1 cellular context compared by ENCODE assay signal in genomic region chr10:110739811-110740271, GRCh38.
TF ChIP-seq lines count a peak whose summit lies in the region.

No MANE protein-coding gene starts in this region.

TF ChIP-seq in HepG2, 621 proteins besides CTCF, POLR2A, EP300 and RAD21 (continued from another document and continues in another):
- 0 out of 2 replicates have a peak, but pooled peaks have one; percentile 51 for TF ChIP-seq ZNF503 (CRISPR knock-in tag; IDR thresholded peaks at IDR 0.05)
- TF ChIP-seq ZNF225 (CRISPR knock-in tag; IDR thresholded peaks at IDR 0.05), result no peak
- TF ChIP-seq RARA (CRISPR knock-in tag; IDR thresholded peaks at IDR 0.05), result peak; percentile 99
- no peak for TF ChIP-seq KDM5A (IDR thresholded peaks at IDR 0.05; ENCODE audit: borderline replicate concordance, low read length)
- peak; percentile 44; the same call in 1 of the 2 replicates for TF ChIP-seq THAP9 (CRISPR knock-in tag; IDR thresholded peaks at IDR 0.05; ENCODE audit: borderline replicate concordance)
- TF ChIP-seq ZNF317 (CRISPR knock-in tag; IDR thresholded peaks at IDR 0.05), result no peak
- 0 out of 2 replicates have a peak, but pooled peaks have one; percentile 26 for TF ChIP-seq MLX (CRISPR knock-in tag; IDR thresholded peaks at IDR 0.05)
- no peak for TF ChIP-seq ZNF558 (CRISPR knock-in tag; IDR thresholded peaks at IDR 0.05; ENCODE audit: borderline replicate concordance)
- 0 out of 2 replicates have a peak, but pooled peaks have one; percentile 76 for TF ChIP-seq MEF2D (CRISPR knock-in tag; IDR thresholded peaks at IDR 0.05)
- TF ChIP-seq NR2F6 (IDR thresholded peaks at IDR 0.05), result peak; percentile 62
- peak; percentile 64; the same call in 1 of the 2 replicates for TF ChIP-seq NR2F6 (CRISPR knock-in tag; IDR thresholded peaks at IDR 0.05)
- TF ChIP-seq ZBTB37 (CRISPR knock-in tag; IDR thresholded peaks at IDR 0.05), result no peak
- no peak for TF ChIP-seq NCOA1 (CRISPR knock-in tag; IDR thresholded peaks at IDR 0.05)
- no peak for TF ChIP-seq ZBTB49 (CRISPR knock-in tag; IDR thresholded peaks at IDR 0.05; ENCODE audit: borderline replicate concordance)
- TF ChIP-seq NFE2 (CRISPR knock-in tag; IDR thresholded peaks at IDR 0.05), result no peak
- peak; percentile 65; the same call in 1 of the 2 replicates for TF ChIP-seq ERF (CRISPR knock-in tag; IDR thresholded peaks at IDR 0.05)
- peak; percentile 37; the same call in 1 of the 2 replicates for TF ChIP-seq HNF1B (CRISPR knock-in tag; IDR thresholded peaks at IDR 0.05)
- no peak for TF ChIP-seq SNAPC2 (CRISPR knock-in tag; IDR thresholded peaks at IDR 0.05)
- no peak for TF ChIP-seq ZNF670 (CRISPR knock-in tag; IDR thresholded peaks at IDR 0.05; ENCODE audit: borderline replicate concordance)
- TF ChIP-seq TCF7 (IDR thresholded peaks at IDR 0.05; ENCODE audit: low read depth), result 0 out of 2 replicates have a peak, but pooled peaks have one; percentile 55
- TF ChIP-seq BRD4 (CRISPR knock-in tag; IDR thresholded peaks at IDR 0.05), result no peak
- TF ChIP-seq ZNF280B (CRISPR knock-in tag; IDR thresholded peaks at IDR 0.05; ENCODE audit: borderline replicate concordance), result no peak
- TF ChIP-seq ZNF816 (CRISPR knock-in tag; IDR thresholded peaks at IDR 0.05; ENCODE audit: borderline replicate concordance), result no peak
- TF ChIP-seq ZNF264 (CRISPR knock-in tag; IDR thresholded peaks at IDR 0.05), result 0 out of 2 replicates have a peak, but pooled peaks have one; percentile 3
- no peak for TF ChIP-seq ZNF839 (CRISPR knock-in tag; IDR thresholded peaks at IDR 0.05; ENCODE audit: borderline replicate concordance)
- no peak for TF ChIP-seq HOXA7 (CRISPR knock-in tag; IDR thresholded peaks at IDR 0.05)
- TF ChIP-seq ZBTB43 (CRISPR knock-in tag; conservative IDR thresholded peaks at IDR 0.05), result no peak
- TF ChIP-seq ZMYM4 (CRISPR knock-in tag; IDR thresholded peaks at IDR 0.05), result peak; percentile 36; the same call in 1 of the 2 replicates
- TF ChIP-seq ZSCAN25 (CRISPR knock-in tag; IDR thresholded peaks at IDR 0.05), result 0 out of 2 replicates have a peak, but pooled peaks have one; percentile 23
- TF ChIP-seq GABPA (IDR thresholded peaks at IDR 0.05; ENCODE audit: low read depth, low read length), result no peak
- peak; percentile 41; the same call in 1 of the 2 replicates for TF ChIP-seq GABPA (CRISPR knock-in tag; IDR thresholded peaks at IDR 0.05; ENCODE audit: low read depth)
- TF ChIP-seq ZBTB2 (CRISPR knock-in tag; IDR thresholded peaks at IDR 0.05; ENCODE audit: low read depth), result no peak
- TF ChIP-seq RXRA (CRISPR knock-in tag; IDR thresholded peaks at IDR 0.05), result peak; percentile 98
- TF ChIP-seq FOXK1 (CRISPR knock-in tag; IDR thresholded peaks at IDR 0.05; ENCODE audit: borderline replicate concordance, low read depth), result peak; percentile 81
- TF ChIP-seq ZNF747 (CRISPR knock-in tag; IDR thresholded peaks at IDR 0.05; ENCODE audit: borderline replicate concordance), result no peak
- TF ChIP-seq NFYB (CRISPR knock-in tag; IDR thresholded peaks at IDR 0.05), result no peak
- 0 out of 2 replicates have a peak, but pooled peaks have one; percentile 50 for TF ChIP-seq ZNF280D (CRISPR knock-in tag; IDR thresholded peaks at IDR 0.05)
- TF ChIP-seq ZNF674 (CRISPR knock-in tag; IDR thresholded peaks at IDR 0.05; ENCODE audit: low read depth), result no peak
- TF ChIP-seq TBL1XR1 (IDR thresholded peaks at IDR 0.05; ENCODE audit: borderline replicate concordance, low read length, partially characterized antibody), result peak; percentile 98
